Comparison of ENCODE assay signal across 19 cellular contexts in genomic region chr4:77349796-77350195, GRCh38.
DNase-seq lines count a peak whose midpoint lies in the region; ATAC-seq and TF ChIP-seq lines count a peak whose summit lies in the region.
"Had no signal": no experiment of that assay in that cellular context is flagged by ENCODE, and none has a peak within 500 bp of the region (broad histone marks: within the 10 kb centered on the region; RNA-seq: fewer than 3 reads in every experiment).

No MANE protein-coding gene starts in this region.

- CTCF ChIA-PET in RWPE1 (lab: Yijun Ruan, JAX), result interaction anchor here (0.6 kb wide), 1 partner anchor 93 kb away, joined by 3 read pairs; no protein-coding TSS in a partner anchor

- no peak for TF ChIP-seq CTCF in RWPE1 (conservative IDR thresholded peaks at IDR 0.05; ENCODE audit: low read depth)

- no peak overlapping the region for H3K27ac ChIP-seq in RWPE1
- H3K27ac ChIP-seq: 22Rv1, HL-60 had no signal

- no peaks in the 10 kb centered on the region for H3K9me3 ChIP-seq in HAP-1

- DNase-seq in DMS53 (lab: John Stamatoyannopoulos, UW), result peak; percentile 6
- DNase-seq in DMS53 treated with DMSO at 0.1 percent for 48 hours (lab: John Stamatoyannopoulos, UW; ENCODE audit: unreplicated experiment), result no peak
- peak; percentile 11 for DNase-seq in LHCN-M2 (ENCODE audit: low read depth)
- DNase-seq in RWPE1 (ENCODE audit: low spot score), result peak; percentile 8
- DNase-seq in kidney tubule cell (ENCODE audit: low spot score), result peak; percentile 66
- DNase-seq in HAP-1 (ENCODE audit: low spot score in 2 of 2), result no peak
- DNase-seq in Ammon's horn (ENCODE audit: low spot score), result no peak
- DNase-seq: activated CD4-positive, alpha-beta T cell treated with anti-CD3 and anti-CD28 coated beads, Interleukin-2, amount 50 U/mL, for 1 hour; activated effector memory CD4-positive, alpha-beta T cell treated with Interleukin-2 at 50 U/mL for 16 hours; Calu3; GDM1; IMR-90; kidney; NCI-H146; SHP77 treated with DMSO at 0.1 percent for 48 hours had no signal

- no peaks in the 10 kb centered on the region for H3K4me1 ChIP-seq in HAP-1

- in situ Hi-C loops in HAP-1 (cut with MboI; ENCODE audit: low sequenced_read_pairs), result no loop called here

- no peak for ATAC-seq in GM18520 (IDR thresholded peaks at IDR 0.05; ENCODE audit: unreplicated experiment)
- ATAC-seq: GM12878 had no signal

- H3K4me3 ChIP-seq in HAP-1, result no peak overlapping the region
- H3K4me3 ChIP-seq: GM12878 had no signal

- H3K27me3 ChIP-seq in HAP-1 (ENCODE audit: low read depth), result no peaks in the 10 kb centered on the region; the same call in 1 of the 2 replicates

- no peaks in the 10 kb centered on the region for H3K36me3 ChIP-seq in HAP-1 (replicated peaks)

- POLR2A ChIA-PET in RWPE1 (lab: Yijun Ruan, JAX; ENCODE audit: low non-redundant PET), result no interaction called here

Comparison
In these comparisons a context has a peak if more than half of its experiments do, and no peak if none do; other contexts are left out.
1. DNase-seq: peak in DMS53 (single experiment), LHCN-M2 (single experiment), RWPE1 (single experiment) and kidney tubule cell (single experiment); none in DMS53 treated with DMSO at 0.1 percent for 48 hours (single experiment), HAP-1 (0 of 2) and Ammon's horn (single experiment).